10 cellular contexts compared by ENCODE assay signal in genomic region chrX:70554081-70554480, GRCh38.
DNase-seq lines count a peak whose midpoint lies in the region; ATAC-seq and TF ChIP-seq lines count a peak whose summit lies in the region.
"Had no signal": no experiment of that assay in that cellular context is flagged by ENCODE, and none has a peak within 500 bp of the region (broad histone marks: within the 10 kb centered on the region; RNA-seq: fewer than 3 reads in every experiment).

No MANE protein-coding gene starts in this region.

- H3K9me3 ChIP-seq in Peyer's patch: no peaks in the 10 kb centered on the region
- H3K9me3 ChIP-seq: right lobe of liver had no signal

- H3K4me1 ChIP-seq in Peyer's patch: no peaks in the 10 kb centered on the region
- H3K4me1 ChIP-seq: right lobe of liver had no signal

- H3K4me3 ChIP-seq in Peyer's patch (no peak overlapping the region), foreskin fibroblast (ENCODE audit: low read depth in 1 of 2, low read length in 2 of 2) (no peak overlapping the region)
- H3K4me3 ChIP-seq: right lobe of liver, tibial nerve had no signal

- peak; percentile 47 for ATAC-seq in GM18867 (IDR thresholded peaks at IDR 0.05; ENCODE audit: unreplicated experiment)
- ATAC-seq in GM18873 (IDR thresholded peaks at IDR 0.05; ENCODE audit: low FRiP score, unreplicated experiment): no peak
- no peak for ATAC-seq in HG02588 (IDR thresholded peaks at IDR 0.05; ENCODE audit: unreplicated experiment)

- TF ChIP-seq POLR2A in Peyer's patch (IDR thresholded peaks at IDR 0.05): no peak

- H3K27me3 ChIP-seq in Peyer's patch: no peaks in the 10 kb centered on the region
- H3K27me3 ChIP-seq: right lobe of liver had no signal

- DNase-seq in AG09319 (ENCODE audit: extremely low read depth, low read depth) (no peak), Peyer's patch (no peak), foreskin fibroblast (peak; percentile 0 to 30), HPDE6-E6E7 (ENCODE audit: extremely low spot score) (no peak)
- no peak for DNase-seq in activated CD8-positive, alpha-beta memory T cell treated with anti-CD3 and anti-CD28 coated beads for 24 hours
- DNase-seq: right lobe of liver had no signal

- H3K36me3 ChIP-seq in Peyer's patch: no peaks in the 10 kb centered on the region
- H3K36me3 ChIP-seq: right lobe of liver, tibial nerve had no signal

- peak; percentile 3; the same call in 1 of the 2 replicates for TF ChIP-seq CTCF in AG09319 (IDR thresholded peaks at IDR 0.05; ENCODE audit: low read depth, low read length)
- TF ChIP-seq CTCF in Peyer's patch (IDR thresholded peaks at IDR 0.05): peak in 4 of 6 experiments; percentile 7 to 38 (median 31)
- peak; percentile 3 for TF ChIP-seq CTCF in foreskin fibroblast (IDR thresholded peaks at IDR 0.05; ENCODE audit: low read depth, low read length)

- no peak overlapping the region for H3K27ac ChIP-seq in Peyer's patch
- H3K27ac ChIP-seq: right lobe of liver, tibial nerve had no signal

Comparison
In these comparisons a context has a peak if more than half of its experiments do, and no peak if none do; other contexts are left out.
1. DNase-seq: peak in foreskin fibroblast (2 of 2); none in AG09319 (single experiment), Peyer's patch (0 of 3), HPDE6-E6E7 (single experiment) and activated CD8-positive, alpha-beta memory T cell treated with anti-CD3 and anti-CD28 coated beads for 24 hours (single experiment).
2. Peak in every context shown above with its lines, with median percentiles within 50 percentile points of each other: CTCF ChIP-seq.